Comparison of ENCODE assay signal across 2 cellular contexts in the genomic region with DNA sequence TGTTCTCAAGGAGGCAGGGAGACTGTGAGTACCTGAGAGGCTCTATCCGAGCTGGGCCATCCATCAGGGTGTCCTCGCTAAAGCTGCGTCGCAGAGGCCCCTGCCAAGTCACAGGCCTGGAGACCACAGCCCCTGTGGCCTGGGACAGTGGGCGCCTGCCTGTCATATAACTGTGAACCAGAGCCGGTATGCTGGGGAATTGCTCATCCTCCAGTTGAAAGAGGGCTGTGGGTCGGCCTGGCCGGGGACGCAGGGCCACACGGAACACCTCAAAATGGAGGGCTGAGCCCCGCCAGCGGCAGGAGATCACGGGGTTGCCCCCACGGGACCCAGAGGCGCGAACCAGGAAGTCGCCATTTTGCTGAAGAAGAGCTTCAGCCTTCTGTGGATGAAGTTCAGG.
TF ChIP-seq lines count a peak whose summit lies in the region.

No MANE protein-coding gene starts in this region.

TF ChIP-seq in SK-N-SH, 30 proteins besides CTCF, POLR2A, EP300 and RAD21:
- TF ChIP-seq MXI1 (IDR thresholded peaks at IDR 0.05; ENCODE audit: low read depth, low read length) (no peak), EZH2phosphoT487 (IDR thresholded peaks at IDR 0.05; ENCODE audit: borderline replicate concordance, low read depth) (no peak), FOXM1 (IDR thresholded peaks at IDR 0.05; ENCODE audit: low read depth) (no peak), TAF1 (IDR thresholded peaks at IDR 0.05; ENCODE audit: borderline replicate concordance, low read depth, low read length) (no peak)
- TF ChIP-seq, protein P1, sequence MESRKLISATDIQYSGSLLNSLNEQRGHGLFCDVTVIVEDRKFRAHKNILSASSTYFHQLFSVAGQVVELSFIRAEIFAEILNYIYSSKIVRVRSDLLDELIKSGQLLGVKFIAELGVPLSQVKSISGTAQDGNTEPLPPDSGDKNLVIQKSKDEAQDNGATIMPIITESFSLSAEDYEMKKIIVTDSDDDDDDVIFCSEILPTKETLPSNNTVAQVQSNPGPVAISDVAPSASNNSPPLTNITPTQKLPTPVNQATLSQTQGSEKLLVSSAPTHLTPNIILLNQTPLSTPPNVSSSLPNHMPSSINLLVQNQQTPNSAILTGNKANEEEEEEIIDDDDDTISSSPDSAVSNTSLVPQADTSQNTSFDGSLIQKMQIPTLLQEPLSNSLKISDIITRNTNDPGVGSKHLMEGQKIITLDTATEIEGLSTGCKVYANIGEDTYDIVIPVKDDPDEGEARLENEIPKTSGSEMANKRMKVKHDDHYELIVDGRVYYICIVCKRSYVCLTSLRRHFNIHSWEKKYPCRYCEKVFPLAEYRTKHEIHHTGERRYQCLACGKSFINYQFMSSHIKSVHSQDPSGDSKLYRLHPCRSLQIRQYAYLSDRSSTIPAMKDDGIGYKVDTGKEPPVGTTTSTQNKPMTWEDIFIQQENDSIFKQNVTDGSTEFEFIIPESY (IDR thresholded peaks at IDR 0.05; ENCODE audit: borderline replicate concordance, low read depth): no peak

TF ChIP-seq in SK-N-SH treated with all-trans-retinoic acid at 6 μM for 48 hours, 23 proteins besides CTCF, POLR2A, EP300 and RAD21:
- TF ChIP-seq ARNTL (CRISPR knock-in tag; IDR thresholded peaks at IDR 0.05; ENCODE audit: borderline replicate concordance, low read depth): no peak
- no peak for TF ChIP-seq ZNF8 (CRISPR knock-in tag; IDR thresholded peaks at IDR 0.05)
- TF ChIP-seq, protein P2, sequence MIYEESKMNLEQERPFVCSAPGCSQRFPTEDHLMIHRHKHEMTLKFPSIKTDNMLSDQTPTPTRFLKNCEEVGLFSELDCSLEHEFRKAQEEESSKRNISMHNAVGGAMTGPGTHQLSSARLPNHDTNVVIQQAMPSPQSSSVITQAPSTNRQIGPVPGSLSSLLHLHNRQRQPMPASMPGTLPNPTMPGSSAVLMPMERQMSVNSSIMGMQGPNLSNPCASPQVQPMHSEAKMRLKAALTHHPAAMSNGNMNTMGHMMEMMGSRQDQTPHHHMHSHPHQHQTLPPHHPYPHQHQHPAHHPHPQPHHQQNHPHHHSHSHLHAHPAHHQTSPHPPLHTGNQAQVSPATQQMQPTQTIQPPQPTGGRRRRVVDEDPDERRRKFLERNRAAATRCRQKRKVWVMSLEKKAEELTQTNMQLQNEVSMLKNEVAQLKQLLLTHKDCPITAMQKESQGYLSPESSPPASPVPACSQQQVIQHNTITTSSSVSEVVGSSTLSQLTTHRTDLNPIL (CRISPR knock-in tag; IDR thresholded peaks at IDR 0.05; ENCODE audit: low read depth): no peak
- TF ChIP-seq TOX (CRISPR knock-in tag; IDR thresholded peaks at IDR 0.05; ENCODE audit: borderline replicate concordance): no peak
- TF ChIP-seq PPARA (CRISPR knock-in tag; IDR thresholded peaks at IDR 0.05; ENCODE audit: borderline replicate concordance): no peak
- TF ChIP-seq, protein P3, sequence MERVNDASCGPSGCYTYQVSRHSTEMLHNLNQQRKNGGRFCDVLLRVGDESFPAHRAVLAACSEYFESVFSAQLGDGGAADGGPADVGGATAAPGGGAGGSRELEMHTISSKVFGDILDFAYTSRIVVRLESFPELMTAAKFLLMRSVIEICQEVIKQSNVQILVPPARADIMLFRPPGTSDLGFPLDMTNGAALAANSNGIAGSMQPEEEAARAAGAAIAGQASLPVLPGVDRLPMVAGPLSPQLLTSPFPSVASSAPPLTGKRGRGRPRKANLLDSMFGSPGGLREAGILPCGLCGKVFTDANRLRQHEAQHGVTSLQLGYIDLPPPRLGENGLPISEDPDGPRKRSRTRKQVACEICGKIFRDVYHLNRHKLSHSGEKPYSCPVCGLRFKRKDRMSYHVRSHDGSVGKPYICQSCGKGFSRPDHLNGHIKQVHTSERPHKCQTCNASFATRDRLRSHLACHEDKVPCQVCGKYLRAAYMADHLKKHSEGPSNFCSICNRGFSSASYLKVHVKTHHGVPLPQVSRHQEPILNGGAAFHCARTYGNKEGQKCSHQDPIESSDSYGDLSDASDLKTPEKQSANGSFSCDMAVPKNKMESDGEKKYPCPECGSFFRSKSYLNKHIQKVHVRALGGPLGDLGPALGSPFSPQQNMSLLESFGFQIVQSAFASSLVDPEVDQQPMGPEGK (CRISPR knock-in tag; IDR thresholded peaks at IDR 0.05; ENCODE audit: borderline replicate concordance): no peak
- no peak for TF ChIP-seq CSDC2 (CRISPR knock-in tag; IDR thresholded peaks at IDR 0.05)
- TF ChIP-seq BACH2 (CRISPR knock-in tag; IDR thresholded peaks at IDR 0.05; ENCODE audit: borderline replicate concordance): no peak
- no peak for TF ChIP-seq ZC3H10 (CRISPR knock-in tag; IDR thresholded peaks at IDR 0.05)
- TF ChIP-seq ZFP3 (CRISPR knock-in tag; IDR thresholded peaks at IDR 0.05): no peak
- TF ChIP-seq, protein P4, sequence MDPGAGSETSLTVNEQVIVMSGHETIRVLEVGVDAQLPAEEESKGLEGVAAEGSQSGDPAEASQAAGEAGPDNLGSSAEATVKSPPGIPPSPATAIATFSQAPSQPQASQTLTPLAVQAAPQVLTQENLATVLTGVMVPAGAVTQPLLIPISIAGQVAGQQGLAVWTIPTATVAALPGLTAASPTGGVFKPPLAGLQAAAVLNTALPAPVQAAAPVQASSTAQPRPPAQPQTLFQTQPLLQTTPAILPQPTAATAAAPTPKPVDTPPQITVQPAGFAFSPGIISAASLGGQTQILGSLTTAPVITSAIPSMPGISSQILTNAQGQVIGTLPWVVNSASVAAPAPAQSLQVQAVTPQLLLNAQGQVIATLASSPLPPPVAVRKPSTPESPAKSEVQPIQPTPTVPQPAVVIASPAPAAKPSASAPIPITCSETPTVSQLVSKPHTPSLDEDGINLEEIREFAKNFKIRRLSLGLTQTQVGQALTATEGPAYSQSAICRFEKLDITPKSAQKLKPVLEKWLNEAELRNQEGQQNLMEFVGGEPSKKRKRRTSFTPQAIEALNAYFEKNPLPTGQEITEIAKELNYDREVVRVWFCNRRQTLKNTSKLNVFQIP (CRISPR knock-in tag; IDR thresholded peaks at IDR 0.05; ENCODE audit: borderline replicate concordance, low read depth): no peak
- no peak for TF ChIP-seq ESRRG (CRISPR knock-in tag; IDR thresholded peaks at IDR 0.05)
- TF ChIP-seq, protein P5, sequence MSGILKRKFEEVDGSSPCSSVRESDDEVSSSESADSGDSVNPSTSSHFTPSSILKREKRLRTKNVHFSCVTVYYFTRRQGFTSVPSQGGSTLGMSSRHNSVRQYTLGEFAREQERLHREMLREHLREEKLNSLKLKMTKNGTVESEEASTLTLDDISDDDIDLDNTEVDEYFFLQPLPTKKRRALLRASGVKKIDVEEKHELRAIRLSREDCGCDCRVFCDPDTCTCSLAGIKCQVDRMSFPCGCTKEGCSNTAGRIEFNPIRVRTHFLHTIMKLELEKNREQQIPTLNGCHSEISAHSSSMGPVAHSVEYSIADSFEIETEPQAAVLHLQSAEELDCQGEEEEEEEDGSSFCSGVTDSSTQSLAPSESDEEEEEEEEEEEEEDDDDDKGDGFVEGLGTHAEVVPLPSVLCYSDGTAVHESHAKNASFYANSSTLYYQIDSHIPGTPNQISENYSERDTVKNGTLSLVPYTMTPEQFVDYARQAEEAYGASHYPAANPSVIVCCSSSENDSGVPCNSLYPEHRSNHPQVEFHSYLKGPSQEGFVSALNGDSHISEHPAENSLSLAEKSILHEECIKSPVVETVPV (CRISPR knock-in tag; IDR thresholded peaks at IDR 0.05): no peak
- TF ChIP-seq GLIS3 (CRISPR knock-in tag; IDR thresholded peaks at IDR 0.05): no peak
- TF ChIP-seq, protein P6, sequence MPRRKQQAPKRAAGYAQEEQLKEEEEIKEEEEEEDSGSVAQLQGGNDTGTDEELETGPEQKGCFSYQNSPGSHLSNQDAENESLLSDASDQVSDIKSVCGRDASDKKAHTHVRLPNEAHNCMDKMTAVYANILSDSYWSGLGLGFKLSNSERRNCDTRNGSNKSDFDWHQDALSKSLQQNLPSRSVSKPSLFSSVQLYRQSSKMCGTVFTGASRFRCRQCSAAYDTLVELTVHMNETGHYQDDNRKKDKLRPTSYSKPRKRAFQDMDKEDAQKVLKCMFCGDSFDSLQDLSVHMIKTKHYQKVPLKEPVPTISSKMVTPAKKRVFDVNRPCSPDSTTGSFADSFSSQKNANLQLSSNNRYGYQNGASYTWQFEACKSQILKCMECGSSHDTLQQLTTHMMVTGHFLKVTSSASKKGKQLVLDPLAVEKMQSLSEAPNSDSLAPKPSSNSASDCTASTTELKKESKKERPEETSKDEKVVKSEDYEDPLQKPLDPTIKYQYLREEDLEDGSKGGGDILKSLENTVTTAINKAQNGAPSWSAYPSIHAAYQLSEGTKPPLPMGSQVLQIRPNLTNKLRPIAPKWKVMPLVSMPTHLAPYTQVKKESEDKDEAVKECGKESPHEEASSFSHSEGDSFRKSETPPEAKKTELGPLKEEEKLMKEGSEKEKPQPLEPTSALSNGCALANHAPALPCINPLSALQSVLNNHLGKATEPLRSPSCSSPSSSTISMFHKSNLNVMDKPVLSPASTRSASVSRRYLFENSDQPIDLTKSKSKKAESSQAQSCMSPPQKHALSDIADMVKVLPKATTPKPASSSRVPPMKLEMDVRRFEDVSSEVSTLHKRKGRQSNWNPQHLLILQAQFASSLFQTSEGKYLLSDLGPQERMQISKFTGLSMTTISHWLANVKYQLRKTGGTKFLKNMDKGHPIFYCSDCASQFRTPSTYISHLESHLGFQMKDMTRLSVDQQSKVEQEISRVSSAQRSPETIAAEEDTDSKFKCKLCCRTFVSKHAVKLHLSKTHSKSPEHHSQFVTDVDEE (CRISPR knock-in tag; IDR thresholded peaks at IDR 0.05): no peak
- no peak for TF ChIP-seq RARB (CRISPR knock-in tag; IDR thresholded peaks at IDR 0.05)
- TF ChIP-seq TCF4 (CRISPR knock-in tag; IDR thresholded peaks at IDR 0.05; ENCODE audit: borderline replicate concordance): no peak
- TF ChIP-seq ZNF70 (CRISPR knock-in tag; IDR thresholded peaks at IDR 0.05): no peak
